8 cellular contexts compared by ENCODE assay signal in genomic region chr14:100067971-100068959, GRCh38. TPM values are rescaled to one million over a fixed set of nuclear protein-coding genes. Genes with fewer than 3 reads are reported as not detected.
DNase-seq lines count a peak whose midpoint lies in the region; ATAC-seq and TF ChIP-seq lines count a peak whose summit lies in the region.

No MANE protein-coding gene starts in this region.

- WGBS in psoas muscle, 3 donors: 83 to 86% (median 83%) methylated on average over 18 of the region's 18 CpGs
- 91 to 94% methylated on average over 18 of the region's 18 CpGs for WGBS in aorta, 2 donors

- no peaks in the 10 kb centered on the region for H3K27me3 Mint-ChIP-seq in CD4-positive, alpha-beta T cell
- H3K27me3 Mint-ChIP-seq in activated CD8-positive, alpha-beta T cell treated with anti-CD3 and anti-CD28 coated beads for 36 hours: no peaks in the 10 kb centered on the region

- H3K9me3 Mint-ChIP-seq in CD4-positive, alpha-beta T cell: no peaks in the 10 kb centered on the region
- no peaks in the 10 kb centered on the region for H3K9me3 Mint-ChIP-seq in activated CD8-positive, alpha-beta T cell treated with anti-CD3 and anti-CD28 coated beads for 36 hours

- peaks cover 7% of the 10 kb centered on the region for H3K4me1 ChIP-seq in psoas muscle
- H3K4me1 ChIP-seq in aorta (ENCODE audit: control insufficient read depth in 1 of 2, insufficient read depth in 2 of 2, low read length in 2 of 2): no peaks in the 10 kb centered on the region

- peak overlapping the region; percentile 95 for H3K4me3 Mint-ChIP-seq in CD4-positive, alpha-beta T cell
- H3K4me3 Mint-ChIP-seq in activated CD8-positive, alpha-beta T cell treated with anti-CD3 and anti-CD28 coated beads for 36 hours: peak overlapping the region; percentile 89

- POLR2A ChIA-PET in CD4-positive, alpha-beta T cell (lab: Charles Lee): interaction anchor here (0.8 to 49.3 kb wide), 10 partner anchors 6 to 587 kb away, joined by 3 to 1638 read pairs (median 4); partner anchors contain the start of genes CCNK, EVL and SETD3
- POLR2A ChIA-PET in activated CD8-positive, alpha-beta T cell treated with anti-CD3 and anti-CD28 coated beads for 36 hours (lab: Charles Lee): interaction anchor here (0.7 to 24.7 kb wide), 11 partner anchors 6 to 307 kb away, joined by 3 to 840 read pairs (median 4); partner anchors contain the start of genes EVL and YY1

- no peaks in the 10 kb centered on the region for H3K27me3 ChIP-seq in CD4-positive, alpha-beta T cell (ENCODE audit: control insufficient read depth, insufficient read depth, low read length)
- H3K27me3 ChIP-seq in psoas muscle (ENCODE audit: insufficient read depth in 3 of 3, low read length in 2 of 3): no peaks in the 10 kb centered on the region
- no peaks in the 10 kb centered on the region for H3K27me3 ChIP-seq in aorta (ENCODE audit: control insufficient read depth in 1 of 2, insufficient read depth in 2 of 2, low read length in 1 of 2)

- H3K4me3 ChIP-seq in epithelial cell of esophagus (ENCODE audit: low read length) (no peak overlapping the region), psoas muscle (peak overlapping the region; percentile 28), aorta (ENCODE audit: low read length in 2 of 2) (no peak overlapping the region)

- H3K27ac ChIP-seq in CD4-positive, alpha-beta T cell (ENCODE audit: low read depth, low read length): peak overlapping the region; percentile 96
- H3K27ac ChIP-seq in psoas muscle: no peak overlapping the region
- no peak overlapping the region for H3K27ac ChIP-seq in aorta (ENCODE audit: low read depth in 1 of 2, low read length in 2 of 2)

- H3K27ac Mint-ChIP-seq in CD4-positive, alpha-beta T cell: peak overlapping the region; percentile 98
- H3K27ac Mint-ChIP-seq in activated CD8-positive, alpha-beta T cell treated with anti-CD3 and anti-CD28 coated beads for 36 hours: peak overlapping the region; percentile 99

- H3K36me3 ChIP-seq in psoas muscle (ENCODE audit: insufficient read depth in 1 of 2, low read depth in 1 of 2): no peaks in the 10 kb centered on the region
- H3K36me3 ChIP-seq in aorta (ENCODE audit: control insufficient read depth in 1 of 2, insufficient read depth in 2 of 2, low read length in 1 of 2): no peaks in the 10 kb centered on the region

- TF ChIP-seq CTCF in CD4-positive, alpha-beta T cell (IDR thresholded peaks at IDR 0.05): no peak
- TF ChIP-seq CTCF in activated CD8-positive, alpha-beta T cell treated with anti-CD3 and anti-CD28 coated beads for 36 hours (IDR thresholded peaks at IDR 0.05): no peak
- TF ChIP-seq CTCF in epithelial cell of esophagus (IDR thresholded peaks at IDR 0.05; ENCODE audit: insufficient read depth, low read depth, low read length, missing control alignments): no peak
- no peak for TF ChIP-seq CTCF in psoas muscle (IDR thresholded peaks at IDR 0.05)

- peaks cover 85% of the 10 kb centered on the region for H3K4me1 Mint-ChIP-seq in CD4-positive, alpha-beta T cell (ENCODE audit: low read depth)
- H3K4me1 Mint-ChIP-seq in activated CD8-positive, alpha-beta T cell treated with anti-CD3 and anti-CD28 coated beads for 36 hours (ENCODE audit: low read depth): peaks cover 47% of the 10 kb centered on the region

- CTCF ChIA-PET in CD4-positive, alpha-beta T cell (lab: Charles Lee): interaction anchor here (0.8 to 31.7 kb wide), 5 partner anchors 12 to 172 kb away, joined by 5 to 1090 read pairs (median 18); no protein-coding TSS in a partner anchor
- CTCF ChIA-PET in activated CD8-positive, alpha-beta T cell treated with anti-CD3 and anti-CD28 coated beads for 36 hours (lab: Charles Lee): interaction anchor here (0.8 to 26.8 kb wide), 9 partner anchors 7 to 124 kb away, joined by 3 to 913 read pairs (median 9); no protein-coding TSS in a partner anchor

- peak; percentile 68 to 93 (median 78) for DNase-seq in CD4-positive, alpha-beta T cell
- DNase-seq in LoVo (ENCODE audit: low spot score) (peak; percentile 55), epithelial cell of esophagus (ENCODE audit: low read depth) (peak; percentile 93), psoas muscle (peak in 1 of 2 donors; percentile 34), aorta (peak in 1 of 2 donors; percentile 69), posterior vena cava (ENCODE audit: low spot score) (no peak)
- peak; percentile 95 for DNase-seq in activated CD8-positive, alpha-beta T cell treated with anti-CD3 and anti-CD28 coated beads for 36 hours

- no peaks in the 10 kb centered on the region for H3K9me3 ChIP-seq in CD4-positive, alpha-beta T cell (ENCODE audit: control insufficient read depth, low read length)
- H3K9me3 ChIP-seq in psoas muscle: no peaks in the 10 kb centered on the region
- no peaks in the 10 kb centered on the region for H3K9me3 ChIP-seq in aorta (ENCODE audit: control insufficient read depth, low read length)

- intact Hi-C loops in CD4-positive, alpha-beta T cell (cut with DNase I, micrococcal nuclease): loop anchor here (1.0 to 5.0 kb wide), 4 partner anchors 11 to 806 kb away; partner anchors contain the start of gene YY1 (in 1 of the 2)
- intact Hi-C loops in activated CD8-positive, alpha-beta T cell treated with anti-CD3 and anti-CD28 coated beads for 36 hours (cut with micrococcal nuclease): loop anchor here (5.0 to 10.0 kb wide), 6 partner anchors 39 to 803 kb away; partner anchors contain the start of genes WDR25 and YY1
- intact Hi-C loops in psoas muscle (cut with DNase I): no loop called here
- intact Hi-C loops in aorta (cut with DNase I): no loop called here
- intact Hi-C loops in posterior vena cava (cut with DNase I): no loop called here

- ATAC-seq in CD4-positive, alpha-beta T cell (ENCODE audit: poor library complexity): peak; percentile 49
- peak; percentile 37 for ATAC-seq in GM21619 (IDR thresholded peaks at IDR 0.05; ENCODE audit: unreplicated experiment)
- peak; percentile 41 for ATAC-seq in activated CD8-positive, alpha-beta T cell treated with anti-CD3 and anti-CD28 coated beads for 36 hours
- peak in 3 of 4 donors; percentile 36 to 41 (median 41) for ATAC-seq in psoas muscle
- ATAC-seq in aorta (ENCODE audit: low FRiP score): peak; percentile 36

- H3K36me3 Mint-ChIP-seq in CD4-positive, alpha-beta T cell (ENCODE audit: low read depth): peaks cover 78% of the 10 kb centered on the region
- H3K36me3 Mint-ChIP-seq in activated CD8-positive, alpha-beta T cell treated with anti-CD3 and anti-CD28 coated beads for 36 hours (ENCODE audit: low read depth): peaks cover 66% of the 10 kb centered on the region

RNA-seq across cellular contexts. Expression of gene EVL, which starts 3.0 kb away (rescaled TPM):
- total RNA-seq in CD4-positive, alpha-beta T cell: 100 to 1,000 TPM; 660 to 678 TPM
- total RNA-seq in activated CD8-positive, alpha-beta T cell treated with anti-CD3 and anti-CD28 coated beads for 36 hours: 100 to 1,000 TPM; 340 to 351 TPM
- total RNA-seq in psoas muscle (10 to 100 TPM; 14.9 to 30.4 (median 25.0) TPM), aorta (100 to 1,000 TPM in 1 of 2 donors, 10 to 100 TPM in 1; 34.2 to 133 TPM), posterior vena cava (10 to 100 TPM; 47.1 to 68.9 TPM)
- polyA plus RNA-seq in psoas muscle (10 to 100 TPM in 2 of 3 donors, 1 to 10 TPM in 1; 9.6 to 17.1 (median 10.6) TPM), aorta (10 to 100 TPM; 21.3 to 77.2 TPM)

Comparison
In these comparisons a context has a peak if more than half of its experiments do, and no peak if none do; other contexts are left out.
1. intact Hi-C loops: an anchor here in CD4-positive, alpha-beta T cell (1.0 to 5.0 kb wide) and activated CD8-positive, alpha-beta T cell treated with anti-CD3 and anti-CD28 coated beads for 36 hours (5.0 to 10.0 kb wide); none called in psoas muscle, aorta and posterior vena cava.